In the genomic region with DNA sequence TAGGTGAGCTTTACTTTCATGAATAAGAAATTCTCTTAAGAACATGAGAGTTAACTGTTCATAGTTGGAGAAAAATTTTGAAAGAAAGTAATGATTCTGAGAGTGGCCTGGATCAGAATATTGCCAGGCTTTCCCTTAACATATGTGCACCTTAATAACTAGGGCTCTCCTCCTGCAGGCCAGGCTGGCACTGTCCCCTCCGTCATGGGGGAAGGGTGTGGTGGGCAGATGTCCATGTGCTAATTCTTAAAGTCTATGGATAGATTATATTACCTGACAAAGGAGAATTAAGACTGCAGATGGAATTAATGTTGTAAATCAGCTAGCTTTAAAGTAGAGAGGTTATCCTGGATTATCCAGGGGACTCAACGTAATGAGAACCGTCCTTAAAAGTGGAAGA, we compare ENCODE assay signal across 24 cellular contexts.
"Had no signal": no experiment of that assay in that cellular context is flagged by ENCODE, and none has a peak within 500 bp of the region (broad histone marks: within the 10 kb centered on the region; RNA-seq: fewer than 3 reads in every experiment).

No MANE protein-coding gene starts in this region.

- H3K27me3 ChIP-seq: pancreas, spleen, tibial nerve, uterus had no signal

- H3K36me3 ChIP-seq: left lung, lower lobe of right lung, pancreas, prostate gland, spleen, suprapubic skin, thoracic aorta, tibial nerve, uterus had no signal

- ATAC-seq: left cardiac atrium; left lung; lower lobe of right lung; naive thymus-derived CD8-positive, alpha-beta T cell; pancreas; right cardiac atrium; sciatic nerve; stimulated activated effector memory CD8-positive, alpha-beta T cell treated with anti-CD3 and anti-CD28 coated beads, Interleukin-12 subunit alpha, Interleukin-12 subunit beta, amount 100 ng/mL, for 72 hours had no signal

- H3K4me3 ChIP-seq: left lung, lower lobe of right lung, pancreas, prostate gland, skin epidermis, spleen, suprapubic skin, thoracic aorta, tibial nerve, uterus had no signal

- H3K9me3 ChIP-seq: left lung, lower lobe of right lung, pancreas, prostate gland, spleen, suprapubic skin, thoracic aorta, tibial nerve, uterus had no signal

- H3K27ac ChIP-seq: left lung, lower lobe of right lung, pancreas, prostate gland, skin epidermis, spleen, suprapubic skin, thoracic aorta, tibial nerve, uterus had no signal

- DNase-seq: hippocampal formation; kidney glomerular epithelial cell; left cardiac atrium; left lung; lower lobe of right lung; mammary epithelial cell; mesenchymal stem cell; naive thymus-derived CD8-positive, alpha-beta T cell; nucleus accumbens; pancreas; posterior cingulate gyrus; retina; right cardiac atrium; spleen; stimulated activated CD4-positive, alpha-beta T cell treated with anti-CD3 and anti-CD28 coated beads, Interleukin-4, amount 100 ng/mL, for 24 hours; stimulated activated naive CD4-positive, alpha-beta T cell; uterus had no signal

- H3K4me1 ChIP-seq: left lung, lower lobe of right lung, pancreas, prostate gland, spleen, suprapubic skin, tibial nerve, uterus had no signal
